ENCODE assay signal across 9 cellular contexts in the genomic region with DNA sequence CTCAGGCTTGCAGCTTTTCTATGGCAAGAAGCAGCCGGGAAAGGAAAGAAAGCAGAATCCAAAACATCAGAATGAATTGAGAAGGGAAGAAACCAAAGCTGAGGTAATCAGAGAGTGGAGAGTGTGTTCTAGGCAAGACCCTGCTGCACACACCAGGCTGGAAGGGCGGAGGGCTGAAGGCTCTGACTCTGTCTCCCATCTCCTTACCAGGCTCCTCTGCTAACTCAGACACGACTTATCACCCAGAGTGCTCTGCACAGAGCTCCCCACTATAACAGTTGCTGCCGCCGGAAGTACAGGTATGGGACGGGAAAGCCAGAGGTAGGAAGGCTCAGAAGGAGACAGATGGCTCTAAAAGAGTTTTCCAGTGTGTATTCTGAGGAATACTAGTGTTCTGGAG. TPM values are rescaled to one million over a fixed set of nuclear protein-coding genes. Genes with fewer than 3 reads are reported as not detected.
A peak's percentile ranks its signal among the peaks of the same experiment; 100 is the strongest.
DNase-seq lines count a peak whose midpoint lies in the region; ATAC-seq and TF ChIP-seq lines count a peak whose summit lies in the region.
"Had no signal": no experiment of that assay in that cellular context is flagged by ENCODE, and none has a peak within 500 bp of the region (broad histone marks: within the 10 kb centered on the region; RNA-seq: fewer than 3 reads in every experiment).

No MANE protein-coding gene starts in this region.

- H3K9me2 ChIP-seq in Loucy (replicated peaks; ENCODE audit: low read depth, low read length) = no peaks in the 10 kb centered on the region

- peak overlapping the region; percentile 98 for H3K4me2 ChIP-seq in Loucy (ENCODE audit: low read depth, low read length, poor library complexity, severe bottlenecking)

- no peaks in the 10 kb centered on the region for H3K9me3 ChIP-seq in CD4-positive, alpha-beta T cell (ENCODE audit: control insufficient read depth, low read length)
- no peaks in the 10 kb centered on the region for H3K9me3 ChIP-seq in Loucy (ENCODE audit: insufficient read depth, low read depth, low read length)

- no peak for ATAC-seq in CD4-positive, alpha-beta T cell (ENCODE audit: poor library complexity)

- H2AFZ ChIP-seq in Loucy (ENCODE audit: low read length) = no peak overlapping the region

- H3K36me3 Mint-ChIP-seq in CD4-positive, alpha-beta T cell (ENCODE audit: low read depth) = peaks cover 83% of the 10 kb centered on the region
- peaks cover 21% of the 10 kb centered on the region for H3K36me3 Mint-ChIP-seq in nephron progenitor cell (ENCODE audit: low read depth)

- H4K20me1 ChIP-seq in Loucy (ENCODE audit: insufficient read depth, low read length, poor library complexity, severe bottlenecking) = no peaks in the 10 kb centered on the region

- peaks cover 5% of the 10 kb centered on the region; the same call in 1 of the 2 replicates for H3K36me3 ChIP-seq in Loucy (ENCODE audit: insufficient read depth, low read length)

- peak overlapping the region; percentile 89 for H3K27ac Mint-ChIP-seq in CD4-positive, alpha-beta T cell
- peak overlapping the region; percentile 26 for H3K27ac Mint-ChIP-seq in nephron progenitor cell

- no peak for DNase-seq in CD4-positive, alpha-beta T cell
- no peak for DNase-seq in coronary artery (ENCODE audit: low spot score)
- DNase-seq in nephron progenitor cell = no peak
- DNase-seq in H4 (ENCODE audit: low spot score) = no peak
- DNase-seq in dermis blood vessel endothelial cell = no peak
- no peak for DNase-seq in caudate nucleus (lab: John Stamatoyannopoulos, UW)
- no peak for DNase-seq in GM20000 (ENCODE audit: low spot score)
- DNase-seq: NCI-H526 treated with DMSO at 0.1 percent for 48 hours had no signal

- POLR2A ChIA-PET in CD4-positive, alpha-beta T cell (lab: Charles Lee) = interaction anchor here (1.1 to 3.6 kb wide), 4 partner anchors 10 to 143 kb away, joined by 3 to 51 read pairs (median 3); a partner anchor contains a TSS

- no peak overlapping the region for H3K27ac ChIP-seq in CD4-positive, alpha-beta T cell (ENCODE audit: low read depth, low read length)
- H3K27ac ChIP-seq in coronary artery (no peak overlapping the region), caudate nucleus (ENCODE audit: low read depth, low read length) (no peak overlapping the region)

- TF ChIP-seq CTCF in CD4-positive, alpha-beta T cell (IDR thresholded peaks at IDR 0.05) = no peak
- TF ChIP-seq CTCF in Loucy (conservative IDR thresholded peaks at IDR 0.05; ENCODE audit: low read length) (no peak), coronary artery (IDR thresholded peaks at IDR 0.05) (no peak), nephron progenitor cell (IDR thresholded peaks at IDR 0.05) (no peak), GM20000 (IDR thresholded peaks at IDR 0.05; ENCODE audit: extremely low read depth, missing control alignments) (no peak)

- H3K4me1 ChIP-seq in Loucy (ENCODE audit: insufficient read depth, low read length, poor library complexity, severe bottlenecking) = peaks cover 21% of the 10 kb centered on the region

- CTCF ChIA-PET in CD4-positive, alpha-beta T cell (lab: Charles Lee) = interaction anchor here (1.3 kb wide), 1 partner anchor 85 kb away, joined by 4 read pairs; no protein-coding TSS in a partner anchor

- H3K4me1 Mint-ChIP-seq in CD4-positive, alpha-beta T cell (ENCODE audit: low read depth) = peaks cover 44% of the 10 kb centered on the region
- H3K4me1 Mint-ChIP-seq in nephron progenitor cell = peaks cover 45% of the 10 kb centered on the region

- no peaks in the 10 kb centered on the region for H3K27me3 Mint-ChIP-seq in CD4-positive, alpha-beta T cell
- peaks cover 2% of the 10 kb centered on the region for H3K27me3 Mint-ChIP-seq in nephron progenitor cell (ENCODE audit: low read depth, poor library complexity)

- intact Hi-C loops in CD4-positive, alpha-beta T cell (cut with DNase I, micrococcal nuclease) = loop anchor here in 1 of 2 experiments (1.0 to 2.0 kb wide), 2 partner anchors 23 to 232 kb away; a partner anchor contains a TSS

- H3F3A ChIP-seq in Loucy (ENCODE audit: low read depth) = no peaks in the 10 kb centered on the region

- H3K4me3 ChIP-seq in Loucy (ENCODE audit: low read length, poor library complexity, severe bottlenecking) = peak overlapping the region; percentile 93
- peak overlapping the region; percentile 77 for H3K4me3 ChIP-seq in coronary artery

- H3K9ac ChIP-seq in Loucy (ENCODE audit: low read depth, low read length, poor library complexity, severe bottlenecking) = peak overlapping the region; percentile 84

- no peaks in the 10 kb centered on the region for H3K9me3 Mint-ChIP-seq in CD4-positive, alpha-beta T cell
- no peaks in the 10 kb centered on the region for H3K9me3 Mint-ChIP-seq in nephron progenitor cell

- no peaks in the 10 kb centered on the region for H3K27me3 ChIP-seq in CD4-positive, alpha-beta T cell (ENCODE audit: control insufficient read depth, insufficient read depth, low read length)
- H3K27me3 ChIP-seq in Loucy (ENCODE audit: insufficient read depth, low read length, poor library complexity, severe bottlenecking) = no peaks in the 10 kb centered on the region

- peaks cover 39% of the 10 kb centered on the region for H3K79me2 ChIP-seq in Loucy (ENCODE audit: insufficient read depth, low read length)

- H3K4me3 Mint-ChIP-seq in CD4-positive, alpha-beta T cell = peak overlapping the region; percentile 93
- H3K4me3 Mint-ChIP-seq in nephron progenitor cell = peak overlapping the region; percentile 99

RNA-seq across cellular contexts. Expression of a gene that starts 1.2 kb away (rescaled TPM):
- total RNA-seq in CD4-positive, alpha-beta T cell = 10 to 100 TPM; 35.2 to 35.7 TPM
- total RNA-seq in H4 (2014; rRNA removed; shearing (Covaris generic)) = 31.5 and 39.7 TPM in 2 replicates
- 21.1 and 23.8 TPM in 2 replicates for total RNA-seq in dermis blood vessel endothelial cell

RNA-seq across cellular contexts. Expression of a gene that starts 1.4 kb away (rescaled TPM):
- total RNA-seq in CD4-positive, alpha-beta T cell = under 1 TPM; 0.55 to 0.67 TPM
- 5.4 and 7.2 TPM in 2 replicates for total RNA-seq in H4 (2014; rRNA removed; shearing (Covaris generic))
- total RNA-seq in dermis blood vessel endothelial cell = 3.3 and 5.3 TPM in 2 replicates

RNA-seq across cellular contexts. Expression of a gene that starts 8.7 kb away (rescaled TPM):
- 1 to 10 TPM in 1 of 2 experiments, not detected in 1; 1.6 TPM for total RNA-seq in CD4-positive, alpha-beta T cell
- 0.35 TPM in 1 of 2 replicates, not detected in the other for total RNA-seq in H4 (2014; rRNA removed; shearing (Covaris generic))
- total RNA-seq in dermis blood vessel endothelial cell = 0.56 TPM in 1 of 2 replicates, not detected in the other

RNA-seq across cellular contexts. Expression of a gene that starts 10.7 kb away (rescaled TPM):
- total RNA-seq in CD4-positive, alpha-beta T cell = under 1 TPM; 0.70 to 0.74 TPM
- total RNA-seq in H4 (2014; rRNA removed; shearing (Covaris generic)) = not detected in 2 replicates
- total RNA-seq in dermis blood vessel endothelial cell = 0.14 TPM in 1 of 2 replicates, not detected in the other

RNA-seq across cellular contexts. Expression of a gene that starts 20.7 kb away (rescaled TPM):
- 1 to 10 TPM; 3.8 to 5.5 TPM for total RNA-seq in CD4-positive, alpha-beta T cell
- 1.1 and 2.7 TPM in 2 replicates for total RNA-seq in H4 (2014; rRNA removed; shearing (Covaris generic))
- 21.3 and 33.4 TPM in 2 replicates for total RNA-seq in dermis blood vessel endothelial cell
